12 cellular contexts compared by ENCODE assay signal in genomic region chr1:16014509-16015482, GRCh38. TPM values are rescaled to one million over a fixed set of nuclear protein-coding genes. Genes with fewer than 3 reads are reported as not detected.
DNase-seq lines count a peak whose midpoint lies in the region; ATAC-seq, FAIRE-seq and TF ChIP-seq lines count a peak whose summit lies in the region.
"Had no signal": no experiment of that assay in that cellular context is flagged by ENCODE, and none has a peak within 500 bp of the region (broad histone marks: within the 10 kb centered on the region; RNA-seq: fewer than 3 reads in every experiment).

No MANE protein-coding gene starts in this region.

- TF ChIP-seq POLR2A in GM12891 (IDR thresholded peaks at IDR 0.05; ENCODE audit: low read depth, low read length), result no peak

- FAIRE-seq in GM12891 (lab: Jason Lieb, UNC), result no peak
- FAIRE-seq: D721Med had no signal

- DNase-seq in GM12891 (ENCODE audit: insufficient read length, low spot score) (no peak), foreskin melanocyte (peak; percentile 46), renal cortical epithelial cell (ENCODE audit: low read depth) (peak; percentile 28), DMS79 treated with DMSO at 0.1 percent for 48 hours (lab: John Stamatoyannopoulos, UW) (no peak), GF-D8 (lab: John Stamatoyannopoulos, UW) (no peak)
- DNase-seq: midbrain; NCI-H526; stimulated activated CD4-positive, alpha-beta T cell treated with anti-CD3 and anti-CD28 coated beads, Interleukin-1b, Interleukin-23, amount 100 ng/mL, for 48 hours had no signal

- no peak for ATAC-seq in HG03342 (IDR thresholded peaks at IDR 0.05; ENCODE audit: unreplicated experiment)
- ATAC-seq in GM19035 (IDR thresholded peaks at IDR 0.05; ENCODE audit: unreplicated experiment), result no peak

TF ChIP-seq in GM12891, 5 proteins besides CTCF, POLR2A, EP300 and RAD21:
- TF ChIP-seq POU2F2 (IDR thresholded peaks at IDR 0.05; ENCODE audit: low read depth, low read length), result no peak
- TF ChIP-seq PAX5 (IDR thresholded peaks at IDR 0.05; ENCODE audit: insufficient read depth, low read length, severe bottlenecking), result peak; percentile 46
- no peak for TF ChIP-seq TAF1 (IDR thresholded peaks at IDR 0.05; ENCODE audit: low read depth, low read length)
- TF ChIP-seq SPI1 (IDR thresholded peaks at IDR 0.05; ENCODE audit: low read depth, low read length), result no peak

TF ChIP-seq in PFSK-1, 5 proteins besides CTCF, POLR2A, EP300 and RAD21:
- TF ChIP-seq SIN3A (IDR thresholded peaks at IDR 0.05; ENCODE audit: borderline replicate concordance, insufficient read depth, low read length) (no peak), FOXP2 (optimal IDR thresholded peaks at IDR 0.05; ENCODE audit: borderline replicate concordance, extremely low read depth, extremely low read length, insufficient read depth) (peak; percentile 4)

RNA-seq across cellular contexts. Expression of gene HSPB7, which starts 3.0 kb away (rescaled TPM):
- polyA plus RNA-seq in GM12891 (2012; ENCODE audit: low read depth, missing spikeins), result 0.19 TPM
- 2.6 TPM for polyA plus RNA-seq in PFSK-1 (2012; ENCODE audit: insufficient read length, low read depth)
- total RNA-seq in renal cortical epithelial cell, result 0.35 TPM in 2 replicates

RNA-seq across cellular contexts. Expression of gene CLCNKA, which starts 7.0 kb away (rescaled TPM):
- 0.40 TPM for polyA plus RNA-seq in GM12891 (2012; ENCODE audit: low read depth, missing spikeins)
- polyA plus RNA-seq in PFSK-1 (2012; ENCODE audit: insufficient read length, low read depth), result 0.68 TPM
- total RNA-seq in renal cortical epithelial cell, result 0.20 TPM in 1 of 2 replicates, not detected in the other

RNA-seq across cellular contexts. Expression of gene SRARP, which starts 10.8 kb away (rescaled TPM):
- 0.04 TPM for polyA plus RNA-seq in GM12891 (2012; ENCODE audit: low read depth, missing spikeins)
- 0.18 TPM for polyA plus RNA-seq in PFSK-1 (2012; ENCODE audit: insufficient read length, low read depth)
- not detected in 2 replicates for total RNA-seq in renal cortical epithelial cell

RNA-seq across cellular contexts. Expression of gene CLCNKB, which starts 28.8 kb away (rescaled TPM):
- not detected for polyA plus RNA-seq in GM12891 (2012; ENCODE audit: low read depth, missing spikeins)
- not detected for polyA plus RNA-seq in PFSK-1 (2012; ENCODE audit: insufficient read length, low read depth)
- total RNA-seq in renal cortical epithelial cell, result 0.35 and 0.60 TPM in 2 replicates

RNA-seq across cellular contexts. Expression of gene ZBTB17, which starts 38.9 kb away (rescaled TPM):
- polyA plus RNA-seq in GM12891 (2012; ENCODE audit: low read depth, missing spikeins), result 32.4 TPM
- 46.9 TPM for polyA plus RNA-seq in PFSK-1 (2012; ENCODE audit: insufficient read length, low read depth)
- 30.4 and 31.9 TPM in 2 replicates for total RNA-seq in renal cortical epithelial cell

Comparison
In these comparisons a context has a peak if more than half of its experiments do, and no peak if none do; other contexts are left out.
1. DNase-seq: peak in foreskin melanocyte (single experiment) and renal cortical epithelial cell (single experiment); none in GM12891 (single experiment), DMS79 treated with DMSO at 0.1 percent for 48 hours (single experiment) and GF-D8 (single experiment).